In genomic region chr13:103883152-103883551, GRCh38 we compare ENCODE assay signal across 8 cellular contexts.
DNase-seq lines count a peak whose midpoint lies in the region; ATAC-seq, FAIRE-seq and TF ChIP-seq lines count a peak whose summit lies in the region.

No MANE protein-coding gene starts in this region.

- H2AFZ ChIP-seq in PC-3 (ENCODE audit: low read length) (peak overlapping the region; percentile 60; the same call in 1 of the 2 replicates), endothelial cell of umbilical vein (ENCODE audit: low read depth, low read length) (peak overlapping the region; percentile 22)

- dilution Hi-C loops in endothelial cell of umbilical vein (cut with MboI; ENCODE audit: extremely low pct_ligation_motif_present, low sequenced_read_pairs), result no loop called here

- H3K4me2 ChIP-seq in PC-3 (ENCODE audit: low read length), result peak overlapping the region; percentile 81
- H3K4me2 ChIP-seq in endothelial cell of umbilical vein (ENCODE audit: insufficient read depth, low read length), result peak overlapping the region; percentile 13

- CTCF ChIA-PET in AG04449 (lab: Yijun Ruan, JAX), result no interaction called here
- CTCF ChIA-PET in PC-3 (lab: Charles Lee), result interaction anchor here (0.6 kb wide), 2 partner anchors 404 to 553 kb away, joined by 3 to 4 read pairs; no protein-coding TSS in a partner anchor
- CTCF ChIA-PET in endothelial cell of umbilical vein (lab: Charles Lee), result interaction anchor here (0.6 to 4.0 kb wide), 18 partner anchors 13 to 1319 kb away, joined by 3 to 19 read pairs (median 5); no protein-coding TSS in a partner anchor

- H3K9me1 ChIP-seq in endothelial cell of umbilical vein (replicated peaks; ENCODE audit: control insufficient read depth, extremely low read depth, insufficient read depth, low read length), result no peaks in the 10 kb centered on the region

- H3K9me3 ChIP-seq in PC-3 (ENCODE audit: low read length) (no peaks in the 10 kb centered on the region), endothelial cell of umbilical vein (replicated peaks; ENCODE audit: control insufficient read depth, insufficient read depth, low read length) (no peaks in the 10 kb centered on the region), lower lobe of right lung (no peaks in the 10 kb centered on the region)

- H3K4me3 ChIP-seq in AG04449 (ENCODE audit: low read depth, low read length) (peak overlapping the region; percentile 4; the same call in 1 of the 2 replicates), PC-3 (ENCODE audit: low read length) (peak overlapping the region; percentile 46), endothelial cell of umbilical vein (replicated peaks in 1 of 3; ENCODE audit: insufficient read depth in 1 of 3, low read depth in 1 of 3, low read length in 3 of 3) (no peak overlapping the region), lower lobe of right lung (no peak overlapping the region)

- intact Hi-C loops in PC-3 (cut with micrococcal nuclease) (loop anchor here (1.0 to 10.0 kb wide), 8 partner anchors 124 to 1322 kb away; no protein-coding TSS in a partner anchor), endothelial cell of umbilical vein (cut with micrococcal nuclease) (loop anchor here (1.0 to 5.0 kb wide), 13 partner anchors 65 to 1319 kb away; no protein-coding TSS in a partner anchor), lower lobe of right lung (cut with DNase I) (no loop called here)

- H3K79me2 ChIP-seq in PC-3 (ENCODE audit: low read length) (no peaks in the 10 kb centered on the region), endothelial cell of umbilical vein (ENCODE audit: control insufficient read depth, insufficient read depth, low read length) (no peaks in the 10 kb centered on the region)

- DNase-seq in AG04449 (ENCODE audit: low read depth, low spot score) (peak; percentile 71), HPDE6-E6E7 (ENCODE audit: extremely low spot score) (peak; percentile 79), PC-3 (peak; percentile 97), endothelial cell of umbilical vein (ENCODE audit: low read depth, low spot score) (peak; percentile 95), lower lobe of right lung (peak; percentile 82), ureter (ENCODE audit: low spot score) (peak; percentile 81)
- no peak for DNase-seq in effector CD8-positive, alpha-beta T cell (lab: John Stamatoyannopoulos, UW)

- no peaks in the 10 kb centered on the region for H3K27me3 ChIP-seq in PC-3 (ENCODE audit: low read length)
- H3K27me3 ChIP-seq in endothelial cell of umbilical vein (ENCODE audit: control insufficient read depth in 2 of 2, insufficient read depth in 2 of 2, low read length in 2 of 2), result no peaks in the 10 kb centered on the region
- H3K27me3 ChIP-seq in lower lobe of right lung (ENCODE audit: low read depth), result no peaks in the 10 kb centered on the region

- TF ChIP-seq CTCF in AG04449 (IDR thresholded peaks at IDR 0.05; ENCODE audit: insufficient read depth, low read length, missing control alignments) (peak; percentile 55), PC-3 (conservative IDR thresholded peaks at IDR 0.05; ENCODE audit: low read depth, low read length) (peak; percentile 70), endothelial cell of umbilical vein (IDR thresholded peaks at IDR 0.05; ENCODE audit: extremely low read depth in 1 of 2, insufficient read depth in 1 of 2, low read depth in 1 of 2, low read length in 2 of 2) (peak; percentile 60 to 80), lower lobe of right lung (IDR thresholded peaks at IDR 0.05) (peak; percentile 52)

- POLR2A ChIA-PET in AG04449 (lab: Yijun Ruan, JAX) (no interaction called here), PC-3 (lab: Charles Lee; ENCODE audit: unreplicated experiment) (no interaction called here), endothelial cell of umbilical vein (lab: Charles Lee) (no interaction called here)

- TF ChIP-seq POLR2A in endothelial cell of umbilical vein (IDR thresholded peaks at IDR 0.05; ENCODE audit: low read depth, low read length), result no peak

- no TSS peak for BruUV-seq in PC-3 (replicated peaks; lab: Mats Ljungman, UMichigan)
- BruUV-seq in endothelial cell of umbilical vein (replicated peaks; lab: Mats Ljungman, UMichigan), result no TSS peak

- H4K20me1 ChIP-seq in PC-3 (ENCODE audit: low read length) (no peaks in the 10 kb centered on the region), endothelial cell of umbilical vein (replicated peaks; ENCODE audit: control insufficient read depth, extremely low read depth, insufficient read depth, low read length) (no peaks in the 10 kb centered on the region)

- no peak overlapping the region for H3K9ac ChIP-seq in PC-3 (ENCODE audit: low read length)
- peak overlapping the region; percentile 16 for H3K9ac ChIP-seq in endothelial cell of umbilical vein (replicated peaks; ENCODE audit: extremely low read depth, insufficient read depth, low read length)

- H3K36me3 ChIP-seq in PC-3 (ENCODE audit: low read depth, low read length) (no peaks in the 10 kb centered on the region), endothelial cell of umbilical vein (ENCODE audit: control insufficient read depth in 2 of 2, extremely low read depth in 1 of 2, insufficient read depth in 2 of 2, low read length in 2 of 2) (no peaks in the 10 kb centered on the region), lower lobe of right lung (no peaks in the 10 kb centered on the region)

- H3K4me1 ChIP-seq in PC-3 (ENCODE audit: insufficient read depth, low read length) (peaks cover 9% of the 10 kb centered on the region), endothelial cell of umbilical vein (ENCODE audit: control insufficient read depth, extremely low read depth, insufficient read depth, low read length) (peaks cover 12% of the 10 kb centered on the region), lower lobe of right lung (peaks cover 6% of the 10 kb centered on the region)

- H3K9me2 ChIP-seq in PC-3 (replicated peaks; ENCODE audit: low read length), result no peaks in the 10 kb centered on the region

- ATAC-seq in PC-3, result peak; percentile 94
- peak; percentile 89 to 96 for ATAC-seq in lower lobe of right lung
- ATAC-seq in GM19035 (IDR thresholded peaks at IDR 0.05; ENCODE audit: unreplicated experiment), result no peak

- H3K27ac ChIP-seq in PC-3 (ENCODE audit: low read length) (no peak overlapping the region), endothelial cell of umbilical vein (ENCODE audit: insufficient read depth, low read depth, low read length) (peak overlapping the region; percentile 88), lower lobe of right lung (no peak overlapping the region)

- no peaks in the 10 kb centered on the region for H3F3A ChIP-seq in PC-3 (ENCODE audit: low read length, unreplicated experiment)

- peak; percentile 95 for FAIRE-seq in endothelial cell of umbilical vein (lab: Jason Lieb, UNC)

TF ChIP-seq in endothelial cell of umbilical vein, 7 proteins besides CTCF, POLR2A, EP300 and RAD21:
- no peak for TF ChIP-seq MAX (IDR thresholded peaks at IDR 0.05; ENCODE audit: insufficient read depth, insufficient read length)
- peak; percentile 76 for TF ChIP-seq POLR2AphosphoS5 (IDR thresholded peaks at IDR 0.05; ENCODE audit: insufficient read depth, low read depth, low read length)
- TF ChIP-seq JUN (IDR thresholded peaks at IDR 0.05; ENCODE audit: borderline replicate concordance, insufficient read depth, insufficient read length, low read depth), result peak; percentile 69
- no peak for TF ChIP-seq EZH2 (IDR thresholded peaks at IDR 0.05; ENCODE audit: borderline replicate concordance, low read depth, low read length, severe bottlenecking)
- peak; percentile 88 for TF ChIP-seq FOS (IDR thresholded peaks at IDR 0.05; ENCODE audit: borderline replicate concordance, insufficient read depth, low read length)

Comparison
In these comparisons a context has a peak if more than half of its experiments do, and no peak if none do; other contexts are left out.
1. H3K4me3 ChIP-seq: peak in AG04449 (single experiment) and PC-3 (single experiment); none in endothelial cell of umbilical vein (0 of 3) and lower lobe of right lung (single experiment).
2. Peak in every context shown above with its lines, with median percentiles within 50 percentile points of each other: CTCF ChIP-seq.